Comparison of ENCODE assay signal across 8 cellular contexts in the genomic region with DNA sequence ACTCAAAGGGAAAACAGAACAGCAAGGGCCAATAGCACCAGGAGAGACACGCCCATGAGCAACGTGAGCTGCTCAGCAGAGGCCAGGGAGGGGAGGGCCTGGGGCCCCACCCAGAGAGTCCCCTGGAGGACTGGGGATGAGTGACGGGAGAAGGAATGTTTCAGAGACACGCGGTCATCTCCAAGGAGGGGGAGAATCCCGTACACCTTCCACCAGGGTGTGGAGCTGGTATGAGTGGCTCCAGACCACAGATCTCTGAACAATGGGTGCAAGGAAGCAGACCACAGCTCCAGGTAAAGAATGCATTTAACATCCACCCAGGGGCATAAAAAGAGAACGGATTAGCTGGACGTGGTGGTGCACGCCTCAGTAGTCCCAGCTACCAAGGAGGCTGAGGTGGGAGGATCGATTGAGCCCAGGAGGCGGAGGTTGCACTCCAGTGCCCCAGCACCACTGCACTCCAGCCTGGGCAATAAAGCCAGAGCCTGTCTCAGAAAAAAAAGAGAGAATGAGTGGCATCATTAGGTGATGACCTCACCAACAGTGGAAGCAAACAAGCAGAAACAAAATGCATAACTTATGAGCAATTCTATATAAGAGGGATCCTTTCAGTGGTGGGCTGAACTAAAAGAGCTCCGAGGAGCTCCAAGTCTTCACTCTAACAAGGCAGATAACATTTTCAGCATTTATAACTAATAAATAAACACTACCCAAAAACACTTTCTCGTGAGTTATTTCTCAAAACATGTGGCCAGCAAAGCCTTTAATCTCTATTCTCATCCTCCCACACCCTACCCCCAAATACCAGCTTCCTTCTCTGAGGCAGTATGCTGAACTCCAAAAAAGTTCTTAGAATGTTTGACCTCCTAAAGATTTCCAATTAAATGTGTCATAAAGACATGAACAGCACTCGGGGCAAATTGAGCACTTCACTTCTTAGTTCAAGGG. TPM values are rescaled to one million over a fixed set of nuclear protein-coding genes. Genes with fewer than 3 reads are reported as not detected.
DNase-seq lines count a peak whose midpoint lies in the region; ATAC-seq and TF ChIP-seq lines count a peak whose summit lies in the region.

No MANE protein-coding gene starts in this region.

- no peak for DNase-seq in CD8-positive, alpha-beta memory T cell
- peak; percentile 65 for DNase-seq in PC-3
- DNase-seq in osteoblast (ENCODE audit: insufficient read length, low spot score, missing footprints): peak; percentile 55
- DNase-seq in effector CD8-positive, alpha-beta T cell (lab: John Stamatoyannopoulos, UW): no peak
- DNase-seq in sciatic nerve (ENCODE audit: low spot score): no peak
- DNase-seq in activated CD4-positive, alpha-beta T cell treated with anti-CD3 and anti-CD28 coated beads for 48 hours: no peak
- DNase-seq in GM13976 (ENCODE audit: low spot score): no peak

- H3K4me2 ChIP-seq in PC-3 (ENCODE audit: low read length): peak overlapping the region; percentile 40; the same call in 1 of the 2 replicates
- H3K4me2 ChIP-seq in osteoblast (ENCODE audit: insufficient read depth, low read length): peak overlapping the region; percentile 47

- no peaks in the 10 kb centered on the region for H3K9me2 ChIP-seq in PC-3 (replicated peaks; ENCODE audit: low read length)

- H3K4me3 Mint-ChIP-seq in CD8-positive, alpha-beta memory T cell: no peak overlapping the region

- 54 to 66% methylated on average over 14 of the region's 14 CpGs for WGBS in esophagus, 2 donors

- intact Hi-C loops in PC-3 (cut with micrococcal nuclease): loop anchor here (2.0 kb wide), 1 partner anchor 50 kb away; no protein-coding TSS in a partner anchor
- intact Hi-C loops in sciatic nerve (cut with DNase I): no loop called here

- no peaks in the 10 kb centered on the region for H3F3A ChIP-seq in PC-3 (ENCODE audit: low read length, unreplicated experiment)

- H3K9me3 Mint-ChIP-seq in CD8-positive, alpha-beta memory T cell: no peaks in the 10 kb centered on the region

- peaks cover 0 to 31% (median 2%) of the 10 kb centered on the region in 3 donors for H3K36me3 Mint-ChIP-seq in CD8-positive, alpha-beta memory T cell

- CTCF ChIA-PET in CD8-positive, alpha-beta memory T cell (lab: Charles Lee): interaction anchor here (1.2 to 1.8 kb wide), 3 partner anchors 58 to 461 kb away, joined by 3 to 4 read pairs (median 4); a partner anchor contains a TSS
- CTCF ChIA-PET in PC-3 (lab: Charles Lee): interaction anchor here (0.5 to 1.0 kb wide), 2 partner anchors 9 to 58 kb away, joined by 4 to 6 read pairs; no protein-coding TSS in a partner anchor

- H3K4me1 ChIP-seq in CD8-positive, alpha-beta memory T cell (ENCODE audit: insufficient read depth, low read length): peaks cover 46% of the 10 kb centered on the region
- peaks cover 18% of the 10 kb centered on the region for H3K4me1 ChIP-seq in PC-3 (ENCODE audit: insufficient read depth, low read length)
- H3K4me1 ChIP-seq in esophagus (ENCODE audit: control insufficient read depth in 2 of 2, insufficient read depth in 2 of 2, low read length in 1 of 2): peaks cover 14 to 34% of the 10 kb centered on the region in 2 donors
- H3K4me1 ChIP-seq in osteoblast (ENCODE audit: insufficient read depth, low read length): peaks cover 63% of the 10 kb centered on the region

- peak overlapping the region in 5 of 8 donors; percentile 6 to 83 (median 52) for H3K27ac Mint-ChIP-seq in CD8-positive, alpha-beta memory T cell

- no peak overlapping the region for H3K9ac ChIP-seq in PC-3 (ENCODE audit: low read length)

- ATAC-seq in PC-3: peak; percentile 71
- no peak for ATAC-seq in sciatic nerve

- peaks cover 3% of the 10 kb centered on the region for H3K36me3 ChIP-seq in CD8-positive, alpha-beta memory T cell (ENCODE audit: insufficient read depth, low read length)
- 0 out of 2 replicates have a peak, but pooled peaks cover 3% of the 10 kb centered on the region for H3K36me3 ChIP-seq in PC-3 (ENCODE audit: low read depth, low read length)
- peaks cover 6 to 14% of the 10 kb centered on the region in 2 donors for H3K36me3 ChIP-seq in esophagus (ENCODE audit: control insufficient read depth in 2 of 2, insufficient read depth in 2 of 2, low read length in 1 of 2)
- peaks cover 4% of the 10 kb centered on the region for H3K36me3 ChIP-seq in osteoblast (ENCODE audit: insufficient read depth, low read length)

- H3K27me3 Mint-ChIP-seq in CD8-positive, alpha-beta memory T cell: no peaks in the 10 kb centered on the region

- no peak overlapping the region for H3K4me3 ChIP-seq in CD8-positive, alpha-beta memory T cell (ENCODE audit: low read length)
- H3K4me3 ChIP-seq in PC-3 (ENCODE audit: low read length) (no peak overlapping the region), esophagus (ENCODE audit: low read depth in 1 of 2, low read length in 2 of 2) (no peak overlapping the region), osteoblast (ENCODE audit: insufficient read depth, low read length) (no peak overlapping the region)

- TF ChIP-seq CTCF in PC-3 (conservative IDR thresholded peaks at IDR 0.05; ENCODE audit: low read depth, low read length) (no peak), osteoblast (IDR thresholded peaks at IDR 0.05; ENCODE audit: extremely low read depth, low read depth, low read length) (no peak), GM13976 (IDR thresholded peaks at IDR 0.05; ENCODE audit: borderline replicate concordance, control extremely low read depth, extremely low read depth, insufficient read depth, missing control alignments) (no peak)

- H2AFZ ChIP-seq in PC-3 (ENCODE audit: low read length) (no peak overlapping the region), osteoblast (ENCODE audit: low read length) (no peak overlapping the region)

- in situ Hi-C loops in GM13976 (cut with MboI; ENCODE audit: low sequenced_read_pairs, unreplicated experiment): loop anchor here (10.0 kb wide), 1 partner anchor 46 kb away; no protein-coding TSS in a partner anchor

- no peak overlapping the region for H3K27ac ChIP-seq in CD8-positive, alpha-beta memory T cell (ENCODE audit: low read depth, low read length)
- H3K27ac ChIP-seq in PC-3 (ENCODE audit: low read length): peak overlapping the region; percentile 35
- H3K27ac ChIP-seq in esophagus (ENCODE audit: low read depth in 2 of 2, low read length in 1 of 2): peak overlapping the region; percentile 32 to 45
- H3K27ac ChIP-seq in osteoblast (ENCODE audit: low read depth, low read length): peak overlapping the region; percentile 81

- peaks cover 40% of the 10 kb centered on the region for H4K20me1 ChIP-seq in PC-3 (ENCODE audit: low read length)
- H4K20me1 ChIP-seq in osteoblast (ENCODE audit: insufficient read depth, low read length): peaks cover 80% of the 10 kb centered on the region

- H3K9me3 ChIP-seq in CD8-positive, alpha-beta memory T cell (ENCODE audit: low read length): no peaks in the 10 kb centered on the region
- no peaks in the 10 kb centered on the region for H3K9me3 ChIP-seq in PC-3 (ENCODE audit: low read length)
- H3K9me3 ChIP-seq in esophagus (ENCODE audit: control insufficient read depth in 2 of 2, insufficient read depth in 1 of 2, low read depth in 1 of 2, low read length in 1 of 2): no peaks in the 10 kb centered on the region
- no peaks in the 10 kb centered on the region for H3K9me3 ChIP-seq in osteoblast (ENCODE audit: low read depth, low read length)

- H3K79me2 ChIP-seq in PC-3 (ENCODE audit: low read length) (peaks cover 96% of the 10 kb centered on the region), osteoblast (ENCODE audit: insufficient read depth, low read length) (peaks cover 92% of the 10 kb centered on the region)

- no peaks in the 10 kb centered on the region for H3K27me3 ChIP-seq in CD8-positive, alpha-beta memory T cell (ENCODE audit: insufficient read depth, low read length, poor library complexity, severe bottlenecking)
- H3K27me3 ChIP-seq in PC-3 (ENCODE audit: low read length): no peaks in the 10 kb centered on the region
- no peaks in the 10 kb centered on the region for H3K27me3 ChIP-seq in esophagus (ENCODE audit: control insufficient read depth in 1 of 2, insufficient read depth in 2 of 2, low read length in 2 of 2)
- H3K27me3 ChIP-seq in osteoblast (ENCODE audit: insufficient read depth, low read length): no peaks in the 10 kb centered on the region

- POLR2A ChIA-PET in CD8-positive, alpha-beta memory T cell (lab: Charles Lee): no interaction called here
- POLR2A ChIA-PET in PC-3 (lab: Charles Lee; ENCODE audit: unreplicated experiment): interaction anchor here (0.5 kb wide), 1 partner anchor 222 kb away, joined by 14 read pairs; no protein-coding TSS in a partner anchor

- H3K4me1 Mint-ChIP-seq in CD8-positive, alpha-beta memory T cell: peaks cover 52 to 80% (median 74%) of the 10 kb centered on the region in 3 donors

- BruUV-seq in PC-3 (replicated peaks; lab: Mats Ljungman, UMichigan): no TSS peak

RNA-seq across cellular contexts. Expression of a gene that starts 12.5 kb away (rescaled TPM):
- total RNA-seq in CD8-positive, alpha-beta memory T cell: 100 to 1,000 TPM; 115 to 119 TPM
- polyA plus RNA-seq in CD8-positive, alpha-beta memory T cell: 432 TPM
- 334 and 342 TPM in 2 replicates for total RNA-seq in PC-3 (2014; rRNA removed)
- polyA plus RNA-seq in esophagus: 100 to 1,000 TPM; 157 to 241 TPM
- 1,248 and 1,391 TPM in 2 replicates for total RNA-seq in osteoblast
- 920 TPM for total RNA-seq in sciatic nerve

Comparison
In these comparisons a context has a peak if more than half of its experiments do, and no peak if none do; other contexts are left out.
1. DNase-seq: peak in PC-3 (single experiment) and osteoblast (single experiment); none in CD8-positive, alpha-beta memory T cell (0 of 5), effector CD8-positive, alpha-beta T cell (single experiment), sciatic nerve (single experiment), activated CD4-positive, alpha-beta T cell treated with anti-CD3 and anti-CD28 coated beads for 48 hours (single experiment) and GM13976 (single experiment).